Comparison of ENCODE assay signal across 2 cellular contexts in the genomic region with DNA sequence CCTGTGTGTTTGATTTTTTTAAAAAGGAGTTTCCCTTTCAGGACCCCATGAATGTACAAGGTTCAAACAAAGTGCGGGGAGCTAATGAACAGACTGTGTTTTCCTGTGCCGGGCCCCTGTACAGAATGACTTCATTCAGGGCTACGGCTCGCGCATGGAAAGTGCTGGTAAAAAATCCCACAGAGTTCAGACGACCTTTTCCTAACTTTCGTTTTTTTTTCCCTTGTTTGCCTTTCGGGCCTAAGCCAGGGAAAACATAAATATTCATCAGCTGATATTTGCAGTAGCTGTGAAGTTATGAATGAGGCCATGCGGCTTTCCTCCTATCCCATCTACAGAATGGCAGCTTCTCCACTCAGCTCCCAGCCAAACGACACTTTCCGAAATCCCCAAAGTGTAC.
TF ChIP-seq lines count a peak whose summit lies in the region.

No MANE protein-coding gene starts in this region.

TF ChIP-seq in GM23338, 12 proteins besides CTCF, POLR2A, EP300 and RAD21 (continued from another document and continues in another):
- TF ChIP-seq REST (IDR thresholded peaks at IDR 0.05; ENCODE audit: unreplicated experiment) (no peak), CREB1 (CRISPR knock-in tag; IDR thresholded peaks at IDR 0.05; ENCODE audit: low read depth) (no peak), EZH2 (IDR thresholded peaks at IDR 0.05; ENCODE audit: low read depth, unreplicated experiment) (no peak), STAT1 (IDR thresholded peaks at IDR 0.05; ENCODE audit: unreplicated experiment) (no peak), POLR2AphosphoS5 (IDR thresholded peaks at IDR 0.05; ENCODE audit: low read depth) (no peak), ZNF331 (CRISPR knock-in tag; IDR thresholded peaks at IDR 0.05; ENCODE audit: low read depth) (no peak), JUNB (IDR thresholded peaks at IDR 0.05; ENCODE audit: unreplicated experiment) (no peak), NANOG (IDR thresholded peaks at IDR 0.05; ENCODE audit: borderline replicate concordance) (no peak), EZH2phosphoT487 (IDR thresholded peaks at IDR 0.05; ENCODE audit: unreplicated experiment) (no peak)
- TF ChIP-seq, protein P1, sequence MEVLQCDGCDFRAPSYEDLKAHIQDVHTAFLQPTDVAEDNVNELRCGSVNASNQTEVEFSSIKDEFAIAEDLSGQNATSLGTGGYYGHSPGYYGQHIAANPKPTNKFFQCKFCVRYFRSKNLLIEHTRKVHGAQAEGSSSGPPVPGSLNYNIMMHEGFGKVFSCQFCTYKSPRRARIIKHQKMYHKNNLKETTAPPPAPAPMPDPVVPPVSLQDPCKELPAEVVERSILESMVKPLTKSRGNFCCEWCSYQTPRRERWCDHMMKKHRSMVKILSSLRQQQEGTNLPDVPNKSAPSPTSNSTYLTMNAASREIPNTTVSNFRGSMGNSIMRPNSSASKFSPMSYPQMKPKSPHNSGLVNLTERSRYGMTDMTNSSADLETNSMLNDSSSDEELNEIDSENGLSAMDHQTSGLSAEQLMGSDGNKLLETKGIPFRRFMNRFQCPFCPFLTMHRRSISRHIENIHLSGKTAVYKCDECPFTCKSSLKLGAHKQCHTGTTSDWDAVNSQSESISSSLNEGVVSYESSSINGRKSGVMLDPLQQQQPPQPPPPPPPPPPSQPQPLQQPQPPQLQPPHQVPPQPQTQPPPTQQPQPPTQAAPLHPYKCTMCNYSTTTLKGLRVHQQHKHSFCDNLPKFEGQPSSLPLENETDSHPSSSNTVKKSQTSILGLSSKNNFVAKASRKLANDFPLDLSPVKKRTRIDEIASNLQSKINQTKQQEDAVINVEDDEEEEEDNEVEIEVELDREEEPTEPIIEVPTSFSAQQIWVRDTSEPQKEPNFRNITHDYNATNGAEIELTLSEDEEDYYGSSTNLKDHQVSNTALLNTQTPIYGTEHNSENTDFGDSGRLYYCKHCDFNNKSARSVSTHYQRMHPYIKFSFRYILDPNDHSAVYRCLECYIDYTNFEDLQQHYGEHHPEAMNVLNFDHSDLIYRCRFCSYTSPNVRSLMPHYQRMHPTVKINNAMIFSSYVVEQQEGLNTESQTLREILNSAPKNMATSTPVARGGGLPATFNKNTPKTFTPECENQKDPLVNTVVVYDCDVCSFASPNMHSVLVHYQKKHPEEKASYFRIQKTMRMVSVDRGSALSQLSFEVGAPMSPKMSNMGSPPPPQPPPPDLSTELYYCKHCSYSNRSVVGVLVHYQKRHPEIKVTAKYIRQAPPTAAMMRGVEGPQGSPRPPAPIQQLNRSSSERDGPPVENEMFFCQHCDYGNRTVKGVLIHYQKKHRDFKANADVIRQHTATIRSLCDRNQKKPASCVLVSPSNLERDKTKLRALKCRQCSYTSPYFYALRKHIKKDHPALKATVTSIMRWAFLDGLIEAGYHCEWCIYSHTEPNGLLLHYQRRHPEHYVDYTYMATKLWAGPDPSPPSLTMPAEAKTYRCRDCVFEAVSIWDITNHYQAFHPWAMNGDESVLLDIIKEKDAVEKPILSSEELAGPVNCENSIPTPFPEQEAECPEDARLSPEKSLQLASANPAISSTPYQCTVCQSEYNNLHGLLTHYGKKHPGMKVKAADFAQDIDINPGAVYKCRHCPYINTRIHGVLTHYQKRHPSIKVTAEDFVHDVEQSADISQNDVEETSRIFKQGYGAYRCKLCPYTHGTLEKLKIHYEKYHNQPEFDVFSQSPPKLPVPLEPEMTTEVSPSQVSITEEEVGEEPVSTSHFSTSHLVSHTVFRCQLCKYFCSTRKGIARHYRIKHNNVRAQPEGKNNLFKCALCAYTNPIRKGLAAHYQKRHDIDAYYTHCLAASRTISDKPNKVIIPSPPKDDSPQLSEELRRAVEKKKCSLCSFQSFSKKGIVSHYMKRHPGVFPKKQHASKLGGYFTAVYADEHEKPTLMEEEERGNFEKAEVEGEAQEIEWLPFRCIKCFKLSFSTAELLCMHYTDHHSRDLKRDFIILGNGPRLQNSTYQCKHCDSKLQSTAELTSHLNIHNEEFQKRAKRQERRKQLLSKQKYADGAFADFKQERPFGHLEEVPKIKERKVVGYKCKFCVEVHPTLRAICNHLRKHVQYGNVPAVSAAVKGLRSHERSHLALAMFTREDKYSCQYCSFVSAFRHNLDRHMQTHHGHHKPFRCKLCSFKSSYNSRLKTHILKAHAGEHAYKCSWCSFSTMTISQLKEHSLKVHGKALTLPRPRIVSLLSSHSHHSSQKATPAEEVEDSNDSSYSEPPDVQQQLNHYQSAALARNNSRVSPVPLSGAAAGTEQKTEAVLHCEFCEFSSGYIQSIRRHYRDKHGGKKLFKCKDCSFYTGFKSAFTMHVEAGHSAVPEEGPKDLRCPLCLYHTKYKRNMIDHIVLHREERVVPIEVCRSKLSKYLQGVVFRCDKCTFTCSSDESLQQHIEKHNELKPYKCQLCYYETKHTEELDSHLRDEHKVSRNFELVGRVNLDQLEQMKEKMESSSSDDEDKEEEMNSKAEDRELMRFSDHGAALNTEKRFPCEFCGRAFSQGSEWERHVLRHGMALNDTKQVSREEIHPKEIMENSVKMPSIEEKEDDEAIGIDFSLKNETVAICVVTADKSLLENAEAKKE (CRISPR knock-in tag; IDR thresholded peaks at IDR 0.05), result no peak

TF ChIP-seq in HepG2, 621 proteins besides CTCF, POLR2A, EP300 and RAD21 (continued from another document and continues in another):
- TF ChIP-seq, protein P2, sequence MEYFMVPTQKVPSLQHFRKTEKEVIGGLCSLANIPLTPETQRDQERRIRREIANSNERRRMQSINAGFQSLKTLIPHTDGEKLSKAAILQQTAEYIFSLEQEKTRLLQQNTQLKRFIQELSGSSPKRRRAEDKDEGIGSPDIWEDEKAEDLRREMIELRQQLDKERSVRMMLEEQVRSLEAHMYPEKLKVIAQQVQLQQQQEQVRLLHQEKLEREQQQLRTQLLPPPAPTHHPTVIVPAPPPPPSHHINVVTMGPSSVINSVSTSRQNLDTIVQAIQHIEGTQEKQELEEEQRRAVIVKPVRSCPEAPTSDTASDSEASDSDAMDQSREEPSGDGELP (IDR thresholded peaks at IDR 0.05; ENCODE audit: borderline replicate concordance, low read depth), result 0 out of 2 replicates have a peak, but pooled peaks have one; percentile 36
- TF ChIP-seq ZNF317 (CRISPR knock-in tag; IDR thresholded peaks at IDR 0.05) (0 out of 2 replicates have a peak, but pooled peaks have one; percentile 19), YEATS4 (CRISPR knock-in tag; IDR thresholded peaks at IDR 0.05; ENCODE audit: borderline replicate concordance) (peak; percentile 53; the same call in 1 of the 2 replicates), HNF4A (CRISPR knock-in tag; IDR thresholded peaks at IDR 0.05) (peak; percentile 35), EHMT2 (IDR thresholded peaks at IDR 0.05; ENCODE audit: borderline replicate concordance, low read depth, low read length) (no peak), TP53 (CRISPR knock-in tag; conservative IDR thresholded peaks at IDR 0.05) (0 out of 2 replicates have a peak, but pooled peaks have one; percentile 18), ASH2L (IDR thresholded peaks at IDR 0.05; ENCODE audit: insufficient read length, low read depth, low read length) (peak; percentile 52), NKX3-1 (CRISPR knock-in tag; IDR thresholded peaks at IDR 0.05) (peak; percentile 44; the same call in 1 of the 2 replicates), ZNF558 (CRISPR knock-in tag; IDR thresholded peaks at IDR 0.05; ENCODE audit: borderline replicate concordance) (no peak), SMARCC2 (IDR thresholded peaks at IDR 0.05) (no peak), REST (IDR thresholded peaks at IDR 0.05; ENCODE audit: borderline replicate concordance in 1 of 2, low read depth in 1 of 2, low read length in 2 of 2) (no peak), TCF7 (IDR thresholded peaks at IDR 0.05; ENCODE audit: low read depth) (0 out of 2 replicates have a peak, but pooled peaks have one; percentile 10), HNF1A (IDR thresholded peaks at IDR 0.05; ENCODE audit: low read depth) (peak; percentile 21; the same call in 1 of the 2 replicates), HNF1A (CRISPR knock-in tag; IDR thresholded peaks at IDR 0.05; ENCODE audit: borderline replicate concordance) (no peak)
- TF ChIP-seq, protein P3, sequence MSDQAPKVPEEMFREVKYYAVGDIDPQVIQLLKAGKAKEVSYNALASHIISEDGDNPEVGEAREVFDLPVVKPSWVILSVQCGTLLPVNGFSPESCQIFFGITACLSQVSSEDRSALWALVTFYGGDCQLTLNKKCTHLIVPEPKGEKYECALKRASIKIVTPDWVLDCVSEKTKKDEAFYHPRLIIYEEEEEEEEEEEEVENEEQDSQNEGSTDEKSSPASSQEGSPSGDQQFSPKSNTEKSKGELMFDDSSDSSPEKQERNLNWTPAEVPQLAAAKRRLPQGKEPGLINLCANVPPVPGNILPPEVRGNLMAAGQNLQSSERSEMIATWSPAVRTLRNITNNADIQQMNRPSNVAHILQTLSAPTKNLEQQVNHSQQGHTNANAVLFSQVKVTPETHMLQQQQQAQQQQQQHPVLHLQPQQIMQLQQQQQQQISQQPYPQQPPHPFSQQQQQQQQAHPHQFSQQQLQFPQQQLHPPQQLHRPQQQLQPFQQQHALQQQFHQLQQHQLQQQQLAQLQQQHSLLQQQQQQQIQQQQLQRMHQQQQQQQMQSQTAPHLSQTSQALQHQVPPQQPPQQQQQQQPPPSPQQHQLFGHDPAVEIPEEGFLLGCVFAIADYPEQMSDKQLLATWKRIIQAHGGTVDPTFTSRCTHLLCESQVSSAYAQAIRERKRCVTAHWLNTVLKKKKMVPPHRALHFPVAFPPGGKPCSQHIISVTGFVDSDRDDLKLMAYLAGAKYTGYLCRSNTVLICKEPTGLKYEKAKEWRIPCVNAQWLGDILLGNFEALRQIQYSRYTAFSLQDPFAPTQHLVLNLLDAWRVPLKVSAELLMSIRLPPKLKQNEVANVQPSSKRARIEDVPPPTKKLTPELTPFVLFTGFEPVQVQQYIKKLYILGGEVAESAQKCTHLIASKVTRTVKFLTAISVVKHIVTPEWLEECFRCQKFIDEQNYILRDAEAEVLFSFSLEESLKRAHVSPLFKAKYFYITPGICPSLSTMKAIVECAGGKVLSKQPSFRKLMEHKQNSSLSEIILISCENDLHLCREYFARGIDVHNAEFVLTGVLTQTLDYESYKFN (CRISPR knock-in tag; conservative IDR thresholded peaks at IDR 0.05), result peak; percentile 69
- TF ChIP-seq, protein P4, sequence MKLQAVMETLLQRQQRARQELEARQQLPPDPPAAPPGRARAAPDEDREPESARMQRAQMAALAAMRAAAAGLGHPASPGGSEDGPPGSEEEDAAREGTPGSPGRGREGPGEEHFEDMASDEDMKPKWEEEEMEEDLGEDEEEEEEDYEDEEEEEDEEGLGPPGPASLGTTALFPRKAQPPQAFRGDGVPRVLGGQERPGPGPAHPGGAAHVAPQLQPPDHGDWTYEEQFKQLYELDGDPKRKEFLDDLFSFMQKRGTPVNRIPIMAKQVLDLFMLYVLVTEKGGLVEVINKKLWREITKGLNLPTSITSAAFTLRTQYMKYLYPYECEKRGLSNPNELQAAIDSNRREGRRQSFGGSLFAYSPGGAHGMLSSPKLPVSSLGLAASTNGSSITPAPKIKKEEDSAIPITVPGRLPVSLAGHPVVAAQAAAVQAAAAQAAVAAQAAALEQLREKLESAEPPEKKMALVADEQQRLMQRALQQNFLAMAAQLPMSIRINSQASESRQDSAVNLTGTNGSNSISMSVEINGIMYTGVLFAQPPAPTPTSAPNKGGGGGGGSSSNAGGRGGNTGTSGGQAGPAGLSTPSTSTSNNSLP (IDR thresholded peaks at IDR 0.05; ENCODE audit: low read depth, low read length), result 0 out of 2 replicates have a peak, but pooled peaks have one; percentile 5
- TF ChIP-seq, protein P5, sequence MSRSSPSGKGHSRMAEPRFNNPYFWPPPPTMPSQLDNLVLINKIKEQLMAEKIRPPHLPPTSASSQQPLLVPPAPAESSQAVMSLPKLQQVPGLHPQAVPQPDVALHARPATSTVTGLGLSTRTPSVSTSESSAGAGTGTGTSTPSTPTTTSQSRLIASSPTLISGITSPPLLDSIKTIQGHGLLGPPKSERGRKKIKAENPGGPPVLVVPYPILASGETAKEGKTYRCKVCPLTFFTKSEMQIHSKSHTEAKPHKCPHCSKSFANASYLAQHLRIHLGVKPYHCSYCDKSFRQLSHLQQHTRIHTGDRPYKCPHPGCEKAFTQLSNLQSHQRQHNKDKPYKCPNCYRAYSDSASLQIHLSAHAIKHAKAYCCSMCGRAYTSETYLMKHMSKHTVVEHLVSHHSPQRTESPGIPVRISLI (CRISPR knock-in tag; IDR thresholded peaks at IDR 0.05; ENCODE audit: borderline replicate concordance), result peak; percentile 61; the same call in 1 of the 2 replicates
